ENCODE assay signal across 23 cellular contexts in genomic region chr1:209157514-209158285, GRCh38.
DNase-seq lines count a peak whose midpoint lies in the region; ATAC-seq and TF ChIP-seq lines count a peak whose summit lies in the region.
"Had no signal": no experiment of that assay in that cellular context is flagged by ENCODE, and none has a peak within 500 bp of the region (broad histone marks: within the 10 kb centered on the region; RNA-seq: fewer than 3 reads in every experiment).

No MANE protein-coding gene starts in this region.

- ATAC-seq in GM23338: peak; percentile 85
- no peak for ATAC-seq in HG02642 (IDR thresholded peaks at IDR 0.05; ENCODE audit: poor library complexity, unreplicated experiment)
- ATAC-seq in left ventricle myocardium superior: no peak
- ATAC-seq: activated T-cell treated with anti-CD3 and anti-CD28 coated beads, Interleukin-2, amount 50 U/mL, for 4 hours; left cardiac atrium; stimulated activated effector memory CD8-positive, alpha-beta T cell treated with anti-CD3 and anti-CD28 coated beads, Interleukin-12 subunit alpha, Interleukin-12 subunit beta, amount 100 ng/mL, for 72 hours had no signal

- H2AFZ ChIP-seq in GM23338: no peak overlapping the region
- H2AFZ ChIP-seq in neural cell (ENCODE audit: low read depth, low read length): no peak overlapping the region

- peak overlapping the region; percentile 9; the same call in 1 of the 2 replicates for H3K4me3 ChIP-seq in GM23338
- no peak overlapping the region for H3K4me3 ChIP-seq in neural cell (ENCODE audit: low read length)
- H3K4me3 ChIP-seq: BLaER1, coronary artery, ovary, transverse colon had no signal

- H3K36me3 ChIP-seq in GM23338 (ENCODE audit: insufficient read depth): no peaks in the 10 kb centered on the region
- H3K36me3 ChIP-seq in neural cell (ENCODE audit: insufficient read depth, low read length): no peaks in the 10 kb centered on the region
- H3K36me3 ChIP-seq: BLaER1, ovary, transverse colon had no signal

- H3K9me3 Mint-ChIP-seq in GM23338 (no peaks in the 10 kb centered on the region), glutamatergic neuron (ENCODE audit: unreplicated experiment) (peaks cover 4% of the 10 kb centered on the region)
- H3K9me3 Mint-ChIP-seq: activated T-cell treated with anti-CD3 and anti-CD28 coated beads, Interleukin-2, amount 50 U/mL, for 4 hours; nephron; stimulated activated effector memory CD8-positive, alpha-beta T cell treated with anti-CD3 and anti-CD28 coated beads, Interleukin-12 subunit alpha, Interleukin-12 subunit beta, amount 100 ng/mL, for 72 hours had no signal

- H3K9ac ChIP-seq in neural cell (ENCODE audit: low read length): peak overlapping the region; percentile 34
- H3K9ac ChIP-seq: BLaER1 had no signal

- H3K27ac ChIP-seq in GM23338 (ENCODE audit: low read depth): peak overlapping the region; percentile 86
- peak overlapping the region; percentile 78 for H3K27ac ChIP-seq in neural cell (ENCODE audit: low read length)
- H3K27ac ChIP-seq: BLaER1, coronary artery, epithelial cell of prostate, ovary, RWPE1, transverse colon had no signal

- H3K4me1 ChIP-seq in GM23338 (ENCODE audit: insufficient read depth): peaks cover 42% of the 10 kb centered on the region
- H3K4me1 ChIP-seq: BLaER1 had no signal

- peak overlapping the region; percentile 39 for H3K4me2 ChIP-seq in GM23338
- H3K4me2 ChIP-seq in neural cell (ENCODE audit: low read length): peak overlapping the region; percentile 36
- H3K4me2 ChIP-seq: BLaER1 had no signal

- no peak for TF ChIP-seq RAD21 in neural cell (conservative IDR thresholded peaks at IDR 0.05)

- peak; percentile 87 for TF ChIP-seq EP300 in neural cell (conservative IDR thresholded peaks at IDR 0.05; ENCODE audit: poor library complexity, severe bottlenecking)

- H3K4me3 Mint-ChIP-seq in GM23338 (peak overlapping the region; percentile 34; the same call in 2 of the 3 replicates), glutamatergic neuron (ENCODE audit: unreplicated experiment) (peak overlapping the region; percentile 25)
- H3K4me3 Mint-ChIP-seq: activated T-cell treated with anti-CD3 and anti-CD28 coated beads, Interleukin-2, amount 50 U/mL, for 4 hours; nephron; stimulated activated effector memory CD8-positive, alpha-beta T cell treated with anti-CD3 and anti-CD28 coated beads, Interleukin-12 subunit alpha, Interleukin-12 subunit beta, amount 100 ng/mL, for 72 hours had no signal

- H3K27me3 Mint-ChIP-seq in GM23338 (ENCODE audit: insufficient read depth, low read depth, poor library complexity) (no peaks in the 10 kb centered on the region), glutamatergic neuron (ENCODE audit: unreplicated experiment) (peaks cover 4% of the 10 kb centered on the region)

- H3K27ac Mint-ChIP-seq in GM23338: peak overlapping the region; percentile 33
- peak overlapping the region; percentile 71 for H3K27ac Mint-ChIP-seq in glutamatergic neuron (ENCODE audit: unreplicated experiment)
- H3K27ac Mint-ChIP-seq: stimulated activated effector memory CD8-positive, alpha-beta T cell treated with anti-CD3 and anti-CD28 coated beads, Interleukin-12 subunit alpha, Interleukin-12 subunit beta, amount 100 ng/mL, for 72 hours had no signal

- H3K9me2 ChIP-seq in GM23338 (ENCODE audit: insufficient read depth) (peaks cover 7% of the 10 kb centered on the region; the same call in 1 of the 2 replicates), neural cell (ENCODE audit: insufficient read depth, low read length) (no peaks in the 10 kb centered on the region)

- peak; percentile 63 for DNase-seq in GM23338 (ENCODE audit: low spot score)
- peak; percentile 92 for DNase-seq in NCI-H1436 treated with DMSO at 0.1 percent for 48 hours (lab: John Stamatoyannopoulos, UW)
- peak; percentile 23 for DNase-seq in glutamatergic neuron
- no peak for DNase-seq in NCI-H1092 (lab: John Stamatoyannopoulos, UW)
- DNase-seq in left ventricle myocardium superior: no peak
- DNase-seq: activated T-cell treated with anti-CD3 and anti-CD28 coated beads, Interleukin-2, amount 50 U/mL, for 4 hours; caudate nucleus; DMS153; effector CD8-positive, alpha-beta T cell; left cardiac atrium; NCI-H187; NCI-H226; ovary; stimulated activated CD4-positive, alpha-beta T cell treated with anti-CD3 and anti-CD28 coated beads, Interleukin-15, amount 100 ng/mL, for 24 hours; transverse colon had no signal

- H3K79me2 ChIP-seq in GM23338 (replicated peaks; ENCODE audit: insufficient read depth): no peaks in the 10 kb centered on the region
- H3K79me2 ChIP-seq in neural cell (replicated peaks; ENCODE audit: insufficient read depth, low read length): no peaks in the 10 kb centered on the region

- intact Hi-C loops in left ventricle myocardium superior (cut with micrococcal nuclease): no loop called here

- H3K36me3 Mint-ChIP-seq in GM23338 (ENCODE audit: low read depth): no peaks in the 10 kb centered on the region
- no peaks in the 10 kb centered on the region for H3K36me3 Mint-ChIP-seq in glutamatergic neuron (ENCODE audit: unreplicated experiment)
- H3K36me3 Mint-ChIP-seq: stimulated activated effector memory CD8-positive, alpha-beta T cell treated with anti-CD3 and anti-CD28 coated beads, Interleukin-12 subunit alpha, Interleukin-12 subunit beta, amount 100 ng/mL, for 72 hours had no signal

- peaks cover 48% of the 10 kb centered on the region for H3K4me1 Mint-ChIP-seq in GM23338
- peaks cover 36% of the 10 kb centered on the region for H3K4me1 Mint-ChIP-seq in glutamatergic neuron (ENCODE audit: low read depth, unreplicated experiment)
- H3K4me1 Mint-ChIP-seq: stimulated activated effector memory CD8-positive, alpha-beta T cell treated with anti-CD3 and anti-CD28 coated beads, Interleukin-12 subunit alpha, Interleukin-12 subunit beta, amount 100 ng/mL, for 72 hours had no signal

- peaks cover 6% of the 10 kb centered on the region; the same call in 1 of the 2 replicates for H3F3A ChIP-seq in GM23338 (replicated peaks; ENCODE audit: low read depth)
- H3F3A ChIP-seq in neural cell (ENCODE audit: insufficient read depth, low read length, poor library complexity, severe bottlenecking): no peaks in the 10 kb centered on the region

- H3K9me3 ChIP-seq in neural cell (ENCODE audit: low read length): no peaks in the 10 kb centered on the region
- H3K9me3 ChIP-seq: BLaER1, ovary, transverse colon had no signal

- H4K20me1 ChIP-seq in GM23338 (replicated peaks; ENCODE audit: insufficient read depth) (no peaks in the 10 kb centered on the region), neural cell (ENCODE audit: insufficient read depth) (no peaks in the 10 kb centered on the region)
- H4K20me1 ChIP-seq: BLaER1 had no signal

- H3K27me3 ChIP-seq in GM23338 (ENCODE audit: insufficient read depth) (no peaks in the 10 kb centered on the region), neural cell (ENCODE audit: insufficient read depth, low read depth, low read length) (no peaks in the 10 kb centered on the region)
- H3K27me3 ChIP-seq: BLaER1, ovary, transverse colon had no signal

- TF ChIP-seq CTCF in GM23338 (conservative IDR thresholded peaks at IDR 0.05; ENCODE audit: low read depth in 2 of 2): no peak
- TF ChIP-seq CTCF in glutamatergic neuron (IDR thresholded peaks at IDR 0.05; ENCODE audit: partially characterized antibody, unreplicated experiment): no peak
- TF ChIP-seq CTCF in neural cell (IDR thresholded peaks at IDR 0.05; ENCODE audit: poor library complexity, severe bottlenecking): no peak

TF ChIP-seq in neural cell, 6 proteins besides CTCF, POLR2A, EP300 and RAD21:
- TF ChIP-seq POLR2AphosphoS5 (IDR thresholded peaks at IDR 0.05) (peak; percentile 33), MXI1 (conservative IDR thresholded peaks at IDR 0.05; ENCODE audit: poor library complexity, severe bottlenecking) (no peak), REST (IDR thresholded peaks at IDR 0.05; ENCODE audit: borderline replicate concordance) (no peak), SMC3 (conservative IDR thresholded peaks at IDR 0.05; ENCODE audit: poor library complexity) (peak; percentile 26), EZH2 (IDR thresholded peaks at IDR 0.05; ENCODE audit: borderline replicate concordance, insufficient read depth, low read length, poor library complexity, severe bottlenecking) (no peak), TAF1 (IDR thresholded peaks at IDR 0.05; ENCODE audit: low read depth) (no peak)

Comparison
In these comparisons a context has a peak if more than half of its experiments do, and no peak if none do; other contexts are left out.
1. DNase-seq: peak in GM23338 (single experiment), NCI-H1436 treated with DMSO at 0.1 percent for 48 hours (single experiment) and glutamatergic neuron (single experiment); none in NCI-H1092 (single experiment) and left ventricle myocardium superior (single experiment).